Comparison of ENCODE assay signal across 1 cellular context in the genomic region with DNA sequence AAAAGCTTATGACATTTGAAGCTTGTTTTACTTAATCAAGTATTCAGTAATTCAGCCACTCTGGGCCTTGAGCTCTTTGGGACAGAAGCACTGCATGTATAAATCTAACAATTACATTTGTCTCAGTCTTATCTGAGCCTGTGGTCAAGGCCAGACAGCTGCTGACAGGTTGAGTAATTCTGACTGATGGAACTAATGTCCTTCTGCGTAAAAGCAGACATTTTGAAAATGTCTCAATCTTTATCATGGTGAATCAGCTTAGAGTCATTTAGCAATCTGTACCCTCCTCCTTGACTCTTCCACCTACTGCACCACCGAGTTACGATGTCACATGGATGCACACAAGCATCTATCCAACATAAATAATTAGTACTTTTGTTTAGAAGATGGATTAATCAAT.
A peak's percentile ranks its signal among the peaks of the same experiment; 100 is the strongest.
TF ChIP-seq lines count a peak whose summit lies in the region.

No MANE protein-coding gene starts in this region.

TF ChIP-seq in HEK293, 187 proteins besides CTCF, POLR2A, EP300 and RAD21 (continued from another document):
- TF ChIP-seq HIC1 (tag by site-specific recombination; IDR thresholded peaks at IDR 0.05) (no peak), ZNF133 (tag by site-specific recombination; IDR thresholded peaks at IDR 0.05) (no peak), SCRT2 (tag by site-specific recombination; IDR thresholded peaks at IDR 0.05) (peak; percentile 16; the same call in 1 of the 2 replicates), ZNF514 (tag by site-specific recombination; IDR thresholded peaks at IDR 0.05) (no peak)
